In the genomic region with DNA sequence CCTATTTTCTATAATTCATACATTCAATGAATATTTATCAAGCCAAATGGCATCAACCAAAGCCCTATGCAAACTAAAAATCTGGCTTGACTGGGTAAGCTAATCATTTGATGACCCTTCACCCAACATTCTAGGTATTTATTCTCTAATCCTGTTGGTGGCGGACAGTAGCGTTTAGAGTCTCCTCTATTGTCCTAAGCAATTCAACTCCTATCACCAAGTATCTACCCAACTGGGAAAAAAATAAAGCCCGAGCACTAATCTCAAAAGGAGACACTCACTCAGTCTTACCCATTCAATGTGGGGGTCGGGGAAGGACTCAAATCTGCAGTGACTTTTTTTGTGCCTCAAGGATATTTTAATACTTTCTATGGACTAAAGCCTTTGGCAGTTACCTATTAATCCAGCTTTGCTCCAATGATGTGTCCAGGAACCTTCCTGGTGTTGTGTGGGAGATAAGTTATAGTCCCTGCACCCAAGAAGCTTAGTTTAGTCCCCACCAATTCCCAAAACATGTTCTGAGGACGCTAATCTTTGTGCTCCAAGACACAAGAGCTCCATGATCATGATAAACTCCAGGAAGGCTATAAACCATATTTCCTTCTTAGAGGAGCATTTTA, we compare ENCODE assay signal across 28 cellular contexts. TPM values are rescaled to one million over a fixed set of nuclear protein-coding genes. Genes with fewer than 3 reads are reported as not detected.
DNase-seq lines count a peak whose midpoint lies in the region; ATAC-seq, FAIRE-seq and TF ChIP-seq lines count a peak whose summit lies in the region.
"Had no signal": no experiment of that assay in that cellular context is flagged by ENCODE, and none has a peak within 500 bp of the region (broad histone marks: within the 10 kb centered on the region; RNA-seq: fewer than 3 reads in every experiment).

No MANE protein-coding gene starts in this region.

- peaks cover 100% of the 10 kb centered on the region for H3K79me2 ChIP-seq in DOHH2 (ENCODE audit: control insufficient read depth, low read length)
- peaks cover 86% of the 10 kb centered on the region for H3K79me2 ChIP-seq in keratinocyte (ENCODE audit: control insufficient read depth, insufficient read depth, low read length)
- H3K79me2 ChIP-seq in smooth muscle cell (ENCODE audit: low read depth), result peaks cover 75% of the 10 kb centered on the region

- peak overlapping the region; percentile 43 for H3K4me3 ChIP-seq in DOHH2 (ENCODE audit: low read length)
- H3K4me3 ChIP-seq in keratinocyte (ENCODE audit: control insufficient read depth in 2 of 3, extremely low read depth in 1 of 3, insufficient read depth in 2 of 3, low read depth in 1 of 3, low read length in 3 of 3), result no peak overlapping the region
- H3K4me3 ChIP-seq in smooth muscle cell, result no peak overlapping the region
- H3K4me3 ChIP-seq: GM23338, hepatocyte had no signal

- H3K9me1 ChIP-seq in keratinocyte (ENCODE audit: control insufficient read depth, extremely low read depth, insufficient read depth, low read length), result no peaks in the 10 kb centered on the region

- DNase-seq in NCI-H82 treated with DMSO at 0.1 percent for 48 hours (lab: John Stamatoyannopoulos, UW; ENCODE audit: unreplicated experiment) (peak; percentile 73), keratinocyte (ENCODE audit: low read depth, low spot score) (no peak), smooth muscle cell (lab: John Stamatoyannopoulos, UW; ENCODE audit: unreplicated experiment) (no peak), iPS-NIHi7 (ENCODE audit: extremely low spot score) (no peak), GM03348 (ENCODE audit: low spot score) (no peak)
- DNase-seq: activated CD4-positive, alpha-beta T cell treated with anti-CD3 and anti-CD28 coated beads, Interleukin-2, amount 50 U/mL, for 1 hour; activated naive CD4-positive, alpha-beta T cell treated with anti-CD3 and anti-CD28 coated beads, Interleukin-2, amount 10 ng/mL, durations not matched to agents 7 days and 5 days; amniotic stem cell; effector CD8-positive, alpha-beta T cell; erythroblast; immature natural killer cell; MV-4-11; NCI-H146; NCI-H526 treated with DMSO at 0.1 percent for 48 hours; small intestine; stimulated activated CD4-positive, alpha-beta T cell treated with anti-CD3 and anti-CD28 coated beads, Interleukin-2, amount 100 ng/mL, for 24 hours had no signal

- FAIRE-seq in keratinocyte (lab: Jason Lieb, UNC), result no peak
- FAIRE-seq: colon, frontal cortex, G401.6, GM18507, small intestine, urothelium cell line had no signal

- H2AFZ ChIP-seq in keratinocyte (ENCODE audit: control insufficient read depth, low read length) (no peak overlapping the region), smooth muscle cell (ENCODE audit: low read depth) (no peak overlapping the region)
- H2AFZ ChIP-seq: GM23338, hepatocyte had no signal

- 82% methylated on average over 5 of the region's 5 CpGs for WGBS in smooth muscle cell (ENCODE audit: low lambda C conversion rate)

- H4K20me1 ChIP-seq in DOHH2 (ENCODE audit: control insufficient read depth, insufficient read depth, low read depth, low read length) (no peaks in the 10 kb centered on the region), keratinocyte (ENCODE audit: control insufficient read depth, extremely low read depth, insufficient read depth, low read length) (no peaks in the 10 kb centered on the region), smooth muscle cell (ENCODE audit: low read depth) (no peaks in the 10 kb centered on the region)

- H3K4me1 ChIP-seq in DOHH2 (ENCODE audit: control insufficient read depth, low read length), result peaks cover 100% of the 10 kb centered on the region
- peaks cover 60% of the 10 kb centered on the region for H3K4me1 ChIP-seq in keratinocyte (ENCODE audit: control insufficient read depth, extremely low read depth, insufficient read depth, low read length)
- peaks cover 39% of the 10 kb centered on the region for H3K4me1 ChIP-seq in smooth muscle cell (ENCODE audit: low read depth)

- H3F3A ChIP-seq in DOHH2 (ENCODE audit: control insufficient read depth, insufficient read depth), result peaks cover 45% of the 10 kb centered on the region
- H3F3A ChIP-seq in smooth muscle cell (ENCODE audit: low read depth), result peaks cover 35% of the 10 kb centered on the region

- no peak for TF ChIP-seq CTCF in DOHH2 (IDR thresholded peaks at IDR 0.05; ENCODE audit: low read depth, low read length, poor library complexity, severe bottlenecking)
- no peak for TF ChIP-seq CTCF in keratinocyte (optimal IDR thresholded peaks at IDR 0.05 in 1 of 3, IDR thresholded peaks at IDR 0.05 in 1 of 3, conservative IDR thresholded peaks at IDR 0.05 in 1 of 3; ENCODE audit: extremely low read depth in 1 of 3, insufficient read depth in 2 of 3, low read length in 3 of 3)
- TF ChIP-seq CTCF in smooth muscle cell (IDR thresholded peaks at IDR 0.05; ENCODE audit: borderline replicate concordance, insufficient read depth, poor library complexity, severe bottlenecking), result no peak

- no peaks in the 10 kb centered on the region for H3K9me2 ChIP-seq in DOHH2 (replicated peaks; ENCODE audit: control insufficient read depth, low read length)

- no peaks in the 10 kb centered on the region for H3K27me3 ChIP-seq in DOHH2 (ENCODE audit: control insufficient read depth, low read length)
- H3K27me3 ChIP-seq in keratinocyte (ENCODE audit: control insufficient read depth, extremely low read depth, insufficient read depth, low read length), result no peaks in the 10 kb centered on the region
- no peaks in the 10 kb centered on the region for H3K27me3 ChIP-seq in smooth muscle cell (ENCODE audit: low read depth)
- H3K27me3 ChIP-seq: hepatocyte had no signal

- H3K27ac ChIP-seq in DOHH2 (ENCODE audit: low read depth, low read length), result peak overlapping the region; percentile 97
- peak overlapping the region; percentile 93 for H3K27ac ChIP-seq in keratinocyte (ENCODE audit: control insufficient read depth, insufficient read depth, low read length)
- peak overlapping the region; percentile 98 for H3K27ac ChIP-seq in smooth muscle cell (ENCODE audit: low read depth)
- H3K27ac ChIP-seq: hepatocyte, KMS-11 had no signal

- H3K9ac ChIP-seq in keratinocyte (ENCODE audit: control insufficient read depth, extremely low read depth, insufficient read depth, low read length) (no peak overlapping the region), smooth muscle cell (ENCODE audit: low read depth) (no peak overlapping the region)
- H3K9ac ChIP-seq: KMS-11 had no signal

- peak overlapping the region; percentile 91 for H3K4me2 ChIP-seq in DOHH2 (ENCODE audit: low read length)
- H3K4me2 ChIP-seq in keratinocyte (ENCODE audit: control insufficient read depth, extremely low read depth, insufficient read depth, low read depth, low read length), result no peak overlapping the region
- no peak overlapping the region for H3K4me2 ChIP-seq in smooth muscle cell
- H3K4me2 ChIP-seq: GM23338, hepatocyte, KMS-11 had no signal

- ATAC-seq in HG03108 (IDR thresholded peaks at IDR 0.05; ENCODE audit: unreplicated experiment) (no peak), HG02981 (IDR thresholded peaks at IDR 0.05; ENCODE audit: unreplicated experiment) (no peak)
- ATAC-seq: GM23338, left lobe of liver had no signal

- H3K36me3 ChIP-seq in DOHH2 (ENCODE audit: control insufficient read depth, low read length), result peaks cover 33% of the 10 kb centered on the region
- H3K36me3 ChIP-seq in keratinocyte (ENCODE audit: control insufficient read depth in 2 of 2, extremely low read depth in 1 of 2, insufficient read depth in 2 of 2, low read length in 2 of 2), result peaks cover 0 to 6% of the 10 kb centered on the region in 2 experiments
- H3K36me3 ChIP-seq in smooth muscle cell (ENCODE audit: low read depth), result no peaks in the 10 kb centered on the region

- dilution Hi-C loops in keratinocyte (cut with MboI; ENCODE audit: extremely low pct_ligation_motif_present, low sequenced_read_pairs), result no loop called here

- H3K9me3 ChIP-seq in DOHH2 (ENCODE audit: control insufficient read depth, insufficient read depth, low read length), result no peaks in the 10 kb centered on the region
- H3K9me3 ChIP-seq in keratinocyte (ENCODE audit: control insufficient read depth, low read depth, low read length), result no peaks in the 10 kb centered on the region
- H3K9me3 ChIP-seq in smooth muscle cell (replicated peaks; ENCODE audit: low read depth), result no peaks in the 10 kb centered on the region

RNA-seq across cellular contexts. Expression of a gene that starts 30.6 kb away (rescaled TPM):
- polyA plus RNA-seq in keratinocyte (7.7 to 26.9 TPM (median 15.8 TPM) in 3 replicates), smooth muscle cell (9.4 and 12.7 TPM in 2 replicates)
- polyA plus RNA-seq in keratinocyte (2011; ENCODE audit: low read depth), result 6.0 TPM
- polyA plus RNA-seq in keratinocyte (2011; cell fraction: cytosol; rRNA removed), result 11.3 and 16.1 TPM in 2 replicates
- 44.5 and 44.6 TPM in 2 replicates for polyA plus RNA-seq in keratinocyte (2011; cell fraction: nucleus; rRNA removed)
- polyA plus RNA-seq in keratinocyte (2012; ENCODE audit: low replicate concordance), result 8.3 and 17.3 TPM in 2 replicates
- polyA minus RNA-seq in keratinocyte, result 11.3 to 23.3 TPM (median 17.7 TPM) in 3 replicates
- 7.1 TPM for polyA minus RNA-seq in keratinocyte (2011; cell fraction: cytosol; rRNA and poly(A)+ RNA removed)
- 22.1 and 39.7 TPM in 2 replicates for polyA minus RNA-seq in keratinocyte (2011; cell fraction: nucleus; rRNA and poly(A)+ RNA removed)
- total RNA-seq in smooth muscle cell, result 14.1 and 17.9 TPM in 2 replicates
